ENCODE assay signal across 8 cellular contexts in the genomic region with DNA sequence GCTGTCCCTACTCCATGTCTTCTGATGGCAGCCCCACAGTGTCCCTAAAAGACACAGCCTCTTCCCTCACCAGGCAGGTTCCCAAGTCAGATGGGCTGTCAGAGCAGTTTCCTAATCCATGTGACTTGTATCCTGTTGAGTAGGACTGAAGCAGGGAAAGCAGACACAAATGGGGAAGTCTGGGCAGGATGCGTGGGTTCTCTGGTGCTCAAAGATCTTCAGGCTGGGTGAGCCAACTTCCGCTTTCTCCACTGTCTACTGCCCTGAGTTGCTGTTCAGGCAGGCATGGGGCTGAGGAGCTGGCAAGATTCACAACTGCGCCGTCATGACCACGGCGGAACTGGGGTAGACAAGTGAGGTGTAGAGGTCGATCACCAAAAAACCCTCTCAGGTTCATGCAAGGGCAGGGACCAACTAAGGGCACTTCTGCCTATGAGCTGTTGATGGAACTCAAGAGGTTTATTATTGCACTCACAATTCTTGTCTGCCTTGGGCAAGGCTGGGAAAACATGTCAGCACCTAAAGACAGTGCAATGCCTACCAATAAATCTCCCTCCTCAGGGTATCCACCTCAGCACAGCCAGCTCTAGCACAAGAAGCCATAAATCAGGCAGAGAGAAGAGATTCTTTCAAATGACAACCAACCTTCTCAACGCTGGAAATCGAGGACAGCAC.
DNase-seq lines count a peak whose midpoint lies in the region; ATAC-seq, FAIRE-seq and TF ChIP-seq lines count a peak whose summit lies in the region.

No MANE protein-coding gene starts in this region.

- H3K4me1 ChIP-seq in Peyer's patch = peaks cover 13 to 58% (median 35%) of the 10 kb centered on the region in 4 donors

- peak overlapping the region; percentile 69 for H3K4me3 Mint-ChIP-seq in activated naive CD8-positive, alpha-beta T cell

- peak overlapping the region; percentile 63 to 86 (median 77) for H3K27ac ChIP-seq in Peyer's patch

- TF ChIP-seq POLR2A in GM12892 (IDR thresholded peaks at IDR 0.05; ENCODE audit: low read depth, low read length) = peak; percentile 11; the same call in 1 of the 2 replicates
- TF ChIP-seq POLR2A in Peyer's patch (IDR thresholded peaks at IDR 0.05) = no peak

- no peaks in the 10 kb centered on the region for H3K27me3 ChIP-seq in Peyer's patch

- H3K4me3 ChIP-seq in Peyer's patch = no peak overlapping the region

- peaks cover 81% of the 10 kb centered on the region for H3K4me1 Mint-ChIP-seq in activated naive CD8-positive, alpha-beta T cell (ENCODE audit: low read depth)

- peaks cover 4% of the 10 kb centered on the region for H3K36me3 Mint-ChIP-seq in activated naive CD8-positive, alpha-beta T cell

- H3K9me3 ChIP-seq in Peyer's patch = no peaks in the 10 kb centered on the region

- peak overlapping the region; percentile 84 for H3K27ac Mint-ChIP-seq in activated naive CD8-positive, alpha-beta T cell

- no peak for DNase-seq in GM12892 (ENCODE audit: insufficient read length)
- DNase-seq in Peyer's patch = peak in 2 of 3 donors; percentile 93 to 95
- DNase-seq in kidney tubule cell (ENCODE audit: low spot score) = peak; percentile 33
- DNase-seq in stimulated activated CD8-positive, alpha-beta memory T cell treated with anti-CD3 and anti-CD28 coated beads, Interleukin-7, amount 100 ng/mL, for 1 hour (ENCODE audit: low read depth in 2 of 2) = peak; percentile 29 to 57
- no peak for DNase-seq in NCI-H2029 (lab: John Stamatoyannopoulos, UW)
- no peak for DNase-seq in HT-29 (ENCODE audit: low spot score)

- FAIRE-seq in GM12892 (lab: Jason Lieb, UNC) = peak; percentile 63

- peak; percentile 54 for ATAC-seq in HG02763 (IDR thresholded peaks at IDR 0.05; ENCODE audit: unreplicated experiment)

- no peaks in the 10 kb centered on the region for H3K9me3 Mint-ChIP-seq in activated naive CD8-positive, alpha-beta T cell (ENCODE audit: low read depth)

- TF ChIP-seq CTCF in Peyer's patch (IDR thresholded peaks at IDR 0.05) = no peak

- no peaks in the 10 kb centered on the region for H3K36me3 ChIP-seq in Peyer's patch

- no peaks in the 10 kb centered on the region for H3K27me3 Mint-ChIP-seq in activated naive CD8-positive, alpha-beta T cell

Comparison
In these comparisons a context has a peak if more than half of its experiments do, and no peak if none do; other contexts are left out.
1. DNase-seq: peak in Peyer's patch (2 of 3), kidney tubule cell (single experiment) and stimulated activated CD8-positive, alpha-beta memory T cell treated with anti-CD3 and anti-CD28 coated beads, Interleukin-7, amount 100 ng/mL, for 1 hour (2 of 2); none in GM12892 (single experiment), NCI-H2029 (single experiment) and HT-29 (single experiment).